9 cellular contexts compared by ENCODE assay signal in genomic region chr19:6076675-6077463, GRCh38. TPM values are rescaled to one million over a fixed set of nuclear protein-coding genes. Genes with fewer than 3 reads are reported as not detected.
DNase-seq lines count a peak whose midpoint lies in the region; ATAC-seq and TF ChIP-seq lines count a peak whose summit lies in the region.
"Had no signal": no experiment of that assay in that cellular context is flagged by ENCODE, and none has a peak within 500 bp of the region (broad histone marks: within the 10 kb centered on the region; RNA-seq: fewer than 3 reads in every experiment).

No MANE protein-coding gene starts in this region.

- H3K9me3 ChIP-seq in smooth muscle cell (replicated peaks; ENCODE audit: low read depth), result no peaks in the 10 kb centered on the region

- H3K4me1 ChIP-seq in smooth muscle cell (ENCODE audit: low read depth), result no peaks in the 10 kb centered on the region

- H3K27ac ChIP-seq in smooth muscle cell (ENCODE audit: low read depth), result peak overlapping the region; percentile 41

- H3K27ac Mint-ChIP-seq in glutamatergic neuron (ENCODE audit: unreplicated experiment), result no peak overlapping the region

- no peaks in the 10 kb centered on the region for H3K36me3 ChIP-seq in smooth muscle cell (ENCODE audit: low read depth)

- H3K27me3 ChIP-seq in smooth muscle cell (ENCODE audit: low read depth), result no peaks in the 10 kb centered on the region

- no peak for TF ChIP-seq CTCF in smooth muscle cell (IDR thresholded peaks at IDR 0.05; ENCODE audit: borderline replicate concordance, insufficient read depth, poor library complexity, severe bottlenecking)
- TF ChIP-seq CTCF in glutamatergic neuron (IDR thresholded peaks at IDR 0.05; ENCODE audit: partially characterized antibody, unreplicated experiment), result no peak

- no peaks in the 10 kb centered on the region for H3F3A ChIP-seq in smooth muscle cell (ENCODE audit: low read depth)

- DNase-seq in HCEC 1CT, result peak; percentile 94
- peak; percentile 25 for DNase-seq in T1000 (lab: John Stamatoyannopoulos, UW)
- DNase-seq in glomerular visceral epithelial cell (ENCODE audit: extremely low spot score), result peak; percentile 30
- DNase-seq in smooth muscle cell (lab: John Stamatoyannopoulos, UW; ENCODE audit: unreplicated experiment), result no peak
- no peak for DNase-seq in stimulated activated CD4-positive, alpha-beta T cell treated with anti-CD3 and anti-CD28 coated beads, Interleukin-2, amount 100 ng/mL, for 24 hours
- no peak for DNase-seq in NCI-H1105 treated with DMSO at 0.1 percent for 48 hours (lab: John Stamatoyannopoulos, UW)
- no peak for DNase-seq in glutamatergic neuron
- DNase-seq: anterior cingulate cortex had no signal

- WGBS in smooth muscle cell (ENCODE audit: low lambda C conversion rate), result 77% methylated on average over 13 of the region's 13 CpGs

- H3K4me2 ChIP-seq in smooth muscle cell, result peak overlapping the region; percentile 62

- H3K36me3 Mint-ChIP-seq in glutamatergic neuron (ENCODE audit: unreplicated experiment), result no peaks in the 10 kb centered on the region

- no peak for ATAC-seq in GM19023 (IDR thresholded peaks at IDR 0.05; ENCODE audit: unreplicated experiment)

- peaks cover 11% of the 10 kb centered on the region for H3K9me3 Mint-ChIP-seq in glutamatergic neuron (ENCODE audit: unreplicated experiment)

- no peak overlapping the region for H3K4me3 ChIP-seq in smooth muscle cell

- H3K27me3 Mint-ChIP-seq in glutamatergic neuron (ENCODE audit: unreplicated experiment), result peaks cover 10% of the 10 kb centered on the region

- no peaks in the 10 kb centered on the region for H3K79me2 ChIP-seq in smooth muscle cell (ENCODE audit: low read depth)

- no peaks in the 10 kb centered on the region for H4K20me1 ChIP-seq in smooth muscle cell (ENCODE audit: low read depth)

- H2AFZ ChIP-seq in smooth muscle cell (ENCODE audit: low read depth), result no peak overlapping the region

- no peak overlapping the region for H3K4me3 Mint-ChIP-seq in glutamatergic neuron (ENCODE audit: unreplicated experiment)

- peak overlapping the region; percentile 20 for H3K9ac ChIP-seq in smooth muscle cell (ENCODE audit: low read depth)

- H3K4me1 Mint-ChIP-seq in glutamatergic neuron (ENCODE audit: low read depth, unreplicated experiment), result peaks cover 14% of the 10 kb centered on the region

RNA-seq across cellular contexts. Expression of gene RFX2, which starts 33.4 kb away (rescaled TPM):
- total RNA-seq in smooth muscle cell (2.7 and 7.5 TPM in 2 replicates), glutamatergic neuron (ENCODE audit: unreplicated experiment) (4.3 TPM)
- polyA plus RNA-seq in smooth muscle cell, result 4.7 and 6.4 TPM in 2 replicates

RNA-seq across cellular contexts. Expression of gene ACSBG2, which starts 58.6 kb away (rescaled TPM):
- total RNA-seq in smooth muscle cell, result not detected in 2 replicates
- polyA plus RNA-seq in smooth muscle cell, result not detected in 2 replicates
- not detected for total RNA-seq in glutamatergic neuron (ENCODE audit: unreplicated experiment)

Comparison
In these comparisons a context has a peak if more than half of its experiments do, and no peak if none do; other contexts are left out.
1. DNase-seq: peak in HCEC 1CT (single experiment), T1000 (single experiment) and glomerular visceral epithelial cell (single experiment); none in smooth muscle cell (single experiment), stimulated activated CD4-positive, alpha-beta T cell treated with anti-CD3 and anti-CD28 coated beads, Interleukin-2, amount 100 ng/mL, for 24 hours (0 of 2), NCI-H1105 treated with DMSO at 0.1 percent for 48 hours (single experiment) and glutamatergic neuron (single experiment).